In the genomic region with DNA sequence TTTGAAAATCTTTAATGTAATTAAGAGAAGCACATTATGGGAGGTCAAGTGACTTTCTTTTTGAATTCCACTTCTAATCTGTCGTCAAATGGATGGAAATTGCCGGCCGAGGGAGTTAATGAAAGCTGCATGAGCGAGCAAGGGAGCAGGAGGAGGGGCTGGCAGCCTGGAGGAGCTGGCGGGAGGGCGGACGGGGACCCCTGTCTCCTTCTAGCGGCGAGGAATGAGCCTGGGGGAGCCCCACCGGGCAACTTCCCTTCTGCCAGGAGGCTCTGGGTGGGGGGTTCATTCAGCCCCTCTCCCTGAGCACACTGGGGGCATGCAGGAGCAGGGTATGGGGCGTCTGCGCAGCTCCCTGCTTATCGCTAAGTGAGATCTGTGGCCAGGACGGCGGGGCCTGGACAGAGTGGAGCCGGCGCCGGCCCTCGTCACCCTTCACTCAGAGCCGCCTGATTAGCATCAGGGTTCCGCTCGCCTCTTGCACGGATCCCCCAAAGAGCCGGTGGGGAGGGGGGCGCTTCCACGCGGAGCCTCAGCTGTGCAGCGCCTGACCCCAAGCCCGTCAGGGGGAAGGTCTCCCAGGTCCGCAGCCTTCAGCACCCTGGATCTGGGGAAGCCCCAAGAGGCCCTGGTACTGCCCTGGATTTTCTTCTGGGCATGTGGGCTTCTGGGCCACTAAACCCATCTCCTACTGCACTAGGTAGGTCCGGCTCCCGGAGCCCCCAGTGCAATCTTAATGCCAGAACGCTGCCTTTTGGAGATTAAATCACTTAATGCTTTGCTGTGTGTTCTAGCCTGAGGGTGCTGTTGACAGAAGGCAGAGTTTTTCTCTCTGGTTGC, we compare ENCODE assay signal across 20 cellular contexts.
A peak's percentile ranks its signal among the peaks of the same experiment; 100 is the strongest.
DNase-seq lines count a peak whose midpoint lies in the region; ATAC-seq, FAIRE-seq and TF ChIP-seq lines count a peak whose summit lies in the region.
"Had no signal": no experiment of that assay in that cellular context is flagged by ENCODE, and none has a peak within 500 bp of the region (broad histone marks: within the 10 kb centered on the region; RNA-seq: fewer than 3 reads in every experiment).

No MANE protein-coding gene starts in this region.

- H3K36me3 Mint-ChIP-seq in HFFc6 (ENCODE audit: low read depth) = peaks cover 19% of the 10 kb centered on the region

- intact Hi-C loops in upper lobe of right lung (cut with DNase I) = no loop called here

- H3K27me3 ChIP-seq in H1 (replicated peaks in 1 of 4; ENCODE audit: control insufficient read depth in 3 of 4, extremely low read depth in 1 of 4, insufficient read depth in 3 of 4, low read length in 3 of 4) (peaks cover 0 to 5% (median 0%) of the 10 kb centered on the region in 4 experiments; a peak in 3 of 7 replicates), upper lobe of right lung (no peaks in the 10 kb centered on the region), SJCRH30 (no peaks in the 10 kb centered on the region)
- H3K27me3 ChIP-seq: esophagus squamous epithelium, sigmoid colon had no signal

- H3K14ac ChIP-seq in H1 (ENCODE audit: insufficient read length) = no peak overlapping the region

- no peaks in the 10 kb centered on the region; the same call in 1 of the 2 replicates for H3K23me2 ChIP-seq in H1 (ENCODE audit: low read depth, low read length)

- peak overlapping the region; percentile 0; the same call in 1 of the 2 replicates for H3K18ac ChIP-seq in H1 (ENCODE audit: extremely low read depth, low read length)

- WGBS in H1 (ENCODE audit: extremely low coverage in 1 of 2, insufficient coverage in 1 of 2, insufficient read length in 1 of 2, insufficient replicate concordance in 2 of 2, low coverage in 1 of 2, low lambda C conversion rate in 2 of 2, missing lambda C conversion rate in 1 of 2), 2 experiments = 37% methylated on average over 32 of the region's 33 CpGs; no CpG with 5 or more reads in 1 of the 2 experiments
- 87% methylated on average over 20 to 28 of the region's 33 CpGs for WGBS in mesodermal cell (ENCODE audit: insufficient coverage in 2 of 2), 2 experiments

- H3K56ac ChIP-seq in H1 (replicated peaks; ENCODE audit: insufficient read length, low read depth, low read length) = no peak overlapping the region

- no peaks in the 10 kb centered on the region for H4K20me1 ChIP-seq in H1 (replicated peaks in 1 of 2; ENCODE audit: control insufficient read depth in 1 of 2, insufficient read depth in 2 of 2, low read length in 2 of 2)

- H3K27ac Mint-ChIP-seq in HFFc6 = peak overlapping the region; percentile 58
- H3K27ac Mint-ChIP-seq: activated T-helper 2 cell treated with anti-CD3 and anti-CD28 coated beads, Interferon-gamma antibody, Interleukin-2, Interleukin-4, amounts not matched to agents 10 μg/mL and 5 μg/mL and 100 μg/mL, durations not matched to agents 14 hours and 24 hours and 36 hours; CD14-positive monocyte; dendritic cell treated with granulocyte-macrophage colony-stimulating factor and Interleukin-4, amounts not matched to agents 40 ng/mL and 50 ng/mL, for 4 days had no signal

- no peaks in the 10 kb centered on the region for H3K79me2 ChIP-seq in H1 (ENCODE audit: control insufficient read depth in 1 of 2, insufficient read depth in 2 of 2, low read length in 2 of 2)

- H2BK120ac ChIP-seq in H1 (replicated peaks; ENCODE audit: low read depth, low read length) = no peak overlapping the region

- H3K27me3 Mint-ChIP-seq in HFFc6 (ENCODE audit: insufficient read depth) = no peaks in the 10 kb centered on the region
- H3K27me3 Mint-ChIP-seq: dendritic cell treated with granulocyte-macrophage colony-stimulating factor and Interleukin-4, amounts not matched to agents 40 ng/mL and 50 ng/mL, for 4 days had no signal

- H3K4me1 ChIP-seq in H1 (replicated peaks in 1 of 4; ENCODE audit: control insufficient read depth in 3 of 4, insufficient read depth in 4 of 4, low read length in 3 of 4) (peaks cover 0 to 8% (median 2%) of the 10 kb centered on the region in 4 experiments; a peak in 4 of 7 replicates), mesodermal cell (ENCODE audit: control insufficient read depth, insufficient read depth, low read length, poor library complexity, severe bottlenecking) (peaks cover 30% of the 10 kb centered on the region), upper lobe of right lung (peaks cover 12% of the 10 kb centered on the region), SJCRH30 (peaks cover 3% of the 10 kb centered on the region; the same call in 1 of the 2 replicates)
- H3K4me1 ChIP-seq: sigmoid colon had no signal

- TF ChIP-seq EP300 in H1 (IDR thresholded peaks at IDR 0.05; ENCODE audit: borderline replicate concordance in 1 of 2, low read depth in 2 of 2, low read length in 2 of 2) = no peak

- H3K4me1 Mint-ChIP-seq in HFFc6 (ENCODE audit: low read depth) = peaks cover 61% of the 10 kb centered on the region
- H3K4me1 Mint-ChIP-seq: CD14-positive monocyte had no signal

- peak overlapping the region; percentile 59 for H3K4me3 Mint-ChIP-seq in HFFc6
- H3K4me3 Mint-ChIP-seq: CD14-positive monocyte; dendritic cell treated with granulocyte-macrophage colony-stimulating factor and Interleukin-4, amounts not matched to agents 40 ng/mL and 50 ng/mL, for 4 days had no signal

- TF ChIP-seq POLR2A in H1 (IDR thresholded peaks at IDR 0.05; ENCODE audit: control extremely low read depth in 1 of 2, low read depth in 2 of 2, low read length in 2 of 2) = no peak

- no peak overlapping the region for H2AK5ac ChIP-seq in H1 (ENCODE audit: low read depth, low read length)

- ATAC-seq in upper lobe of right lung (peak; percentile 22), GM19023 (IDR thresholded peaks at IDR 0.05; ENCODE audit: unreplicated experiment) (no peak)

- no peak overlapping the region for H3K9ac ChIP-seq in H1 (replicated peaks in 1 of 4; ENCODE audit: extremely low read depth in 1 of 4, low read depth in 3 of 4, low read length in 3 of 4)

- H3K9me3 ChIP-seq in H1 (ENCODE audit: insufficient read depth in 2 of 2, low read depth in 1 of 2, low read length in 1 of 2) = no peaks in the 10 kb centered on the region
- H3K9me3 ChIP-seq in mesodermal cell (ENCODE audit: control insufficient read depth, low read length) = peaks cover 4% of the 10 kb centered on the region
- no peaks in the 10 kb centered on the region for H3K9me3 ChIP-seq in upper lobe of right lung
- no peaks in the 10 kb centered on the region for H3K9me3 ChIP-seq in SJCRH30 (replicated peaks)
- H3K9me3 ChIP-seq: esophagus squamous epithelium, sigmoid colon had no signal

- H2BK12ac ChIP-seq in H1 (ENCODE audit: low read depth, low read length) = no peak overlapping the region

- H2AFZ ChIP-seq in H1 (ENCODE audit: low read length) = peak overlapping the region; percentile 60; the same call in 1 of the 2 replicates

- H4K8ac ChIP-seq in H1 (ENCODE audit: extremely low read depth, insufficient read depth, low read length) = no peak overlapping the region

- no peak overlapping the region for H2BK5ac ChIP-seq in H1 (ENCODE audit: low read depth, low read length)

- no peak for TF ChIP-seq RAD21 in H1 (IDR thresholded peaks at IDR 0.05 in 1 of 2, conservative IDR thresholded peaks at IDR 0.05 in 1 of 2; ENCODE audit: low read depth in 2 of 2, low read length in 2 of 2)

- H4K5ac ChIP-seq in H1 (ENCODE audit: insufficient read length, low read depth, low read length) = no peak overlapping the region

- no peaks in the 10 kb centered on the region for H3K79me1 ChIP-seq in H1 (ENCODE audit: low read depth, low read length)

- CTCF ChIA-PET in H1 (lab: Charles Lee; ENCODE audit: partially characterized antibody) = interaction anchor here (1.1 kb wide), 1 partner anchor 12 kb away, joined by 4 read pairs; no protein-coding TSS in a partner anchor

- peak overlapping the region; percentile 5 to 57; a peak in 3 of 4 replicates for H3K4me2 ChIP-seq in H1 (ENCODE audit: insufficient read depth in 1 of 2, low read depth in 2 of 2, low read length in 2 of 2)

- no peaks in the 10 kb centered on the region for H3K9me3 Mint-ChIP-seq in HFFc6
- H3K9me3 Mint-ChIP-seq: activated T-helper 2 cell treated with anti-CD3 and anti-CD28 coated beads, Interferon-gamma antibody, Interleukin-2, Interleukin-4, amounts not matched to agents 10 μg/mL and 5 μg/mL and 100 μg/mL, durations not matched to agents 14 hours and 24 hours and 36 hours; dendritic cell treated with granulocyte-macrophage colony-stimulating factor and Interleukin-4, amounts not matched to agents 40 ng/mL and 50 ng/mL, for 4 days had no signal

- no peak for TF ChIP-seq CTCF in HFFc6 (IDR thresholded peaks at IDR 0.05)
- no peak for TF ChIP-seq CTCF in H1 (IDR thresholded peaks at IDR 0.05; ENCODE audit: control extremely low read depth in 1 of 3, insufficient read depth in 1 of 3, low read depth in 1 of 3, low read length in 3 of 3)
- TF ChIP-seq CTCF in upper lobe of right lung (IDR thresholded peaks at IDR 0.05) = no peak

- no peak overlapping the region for H2BK20ac ChIP-seq in H1 (ENCODE audit: low read length)

- H3K4ac ChIP-seq in H1 (replicated peaks; ENCODE audit: insufficient read length, low read depth, low read length) = no peak overlapping the region

- no peak overlapping the region for H3K23ac ChIP-seq in H1 (ENCODE audit: insufficient read length)

- FAIRE-seq in H1 (lab: Jason Lieb, UNC) = no peak

- peak overlapping the region in 1 of 4 experiments; percentile 39; a peak in 2 of 8 replicates for H3K4me3 ChIP-seq in H1 (ENCODE audit: extremely low read depth in 1 of 4, insufficient read depth in 2 of 4, low read depth in 3 of 4, low read length in 4 of 4)
- no peak overlapping the region for H3K4me3 ChIP-seq in mesodermal cell (ENCODE audit: extremely low read depth, insufficient read depth, low read length, poor library complexity, severe bottlenecking)
- peak overlapping the region; percentile 14 for H3K4me3 ChIP-seq in upper lobe of right lung
- H3K4me3 ChIP-seq in SJCRH30 = no peak overlapping the region
- H3K4me3 ChIP-seq: lung, sigmoid colon, SK-N-MC had no signal

- POLR2A ChIA-PET in H1 (lab: Charles Lee; ENCODE audit: partially characterized antibody) = interaction anchor here (1.2 kb wide), 1 partner anchor 9 kb away, joined by 3 read pairs; no protein-coding TSS in a partner anchor

- H3K27ac ChIP-seq in H1 (ENCODE audit: low read depth, low read length) = no peak overlapping the region
- peak overlapping the region; percentile 81 for H3K27ac ChIP-seq in mesodermal cell (ENCODE audit: low read depth, low read length, severe bottlenecking)
- H3K27ac ChIP-seq in upper lobe of right lung = no peak overlapping the region
- H3K27ac ChIP-seq in SJCRH30 = no peak overlapping the region
- H3K27ac ChIP-seq: esophagus squamous epithelium, sigmoid colon, SK-N-MC had no signal

- H4K91ac ChIP-seq in H1 (replicated peaks; ENCODE audit: insufficient read length, low read length) = no peak overlapping the region

- H3K36me3 ChIP-seq in H1 (ENCODE audit: control insufficient read depth in 2 of 4, insufficient read depth in 4 of 4, low read length in 3 of 4) (no peaks in the 10 kb centered on the region), mesodermal cell (ENCODE audit: control insufficient read depth, insufficient read depth, low read length) (no peaks in the 10 kb centered on the region), upper lobe of right lung (no peaks in the 10 kb centered on the region), SJCRH30 (no peaks in the 10 kb centered on the region)
- H3K36me3 ChIP-seq: esophagus squamous epithelium, sigmoid colon had no signal

- DNase-seq in HFFc6 (peak; percentile 57), H1 (ENCODE audit: low read depth in 1 of 2, low spot score in 2 of 2) (peak in 1 of 2 experiments; percentile 73), upper lobe of right lung (no peak), SJCRH30 (no peak), inferior parietal cortex (ENCODE audit: extremely low spot score) (no peak)
- DNase-seq: amygdala; DND-41; esophagus squamous epithelium; HCEC 1CT; NCI-H1417; NCI-H446; sigmoid colon; stimulated activated CD4-positive, alpha-beta T cell treated with anti-CD3 and anti-CD28 coated beads, Interleukin-4, amount 100 ng/mL, for 24 hours had no signal

- H2BK15ac ChIP-seq in H1 (ENCODE audit: low read length) = no peak overlapping the region
